In genomic region chr17:79985361-79985760, GRCh38 we compare ENCODE assay signal across 16 cellular contexts. TPM values are rescaled to one million over a fixed set of nuclear protein-coding genes. Genes with fewer than 3 reads are reported as not detected.
DNase-seq lines count a peak whose midpoint lies in the region; ATAC-seq and TF ChIP-seq lines count a peak whose summit lies in the region.
"Had no signal": no experiment of that assay in that cellular context is flagged by ENCODE, and none has a peak within 500 bp of the region (broad histone marks: within the 10 kb centered on the region; RNA-seq: fewer than 3 reads in every experiment).

No MANE protein-coding gene starts in this region.

- H3K4me3 ChIP-seq in mucosa of descending colon (no peak overlapping the region), upper lobe of left lung (no peak overlapping the region)

- no peaks in the 10 kb centered on the region for H3K9me3 Mint-ChIP-seq in chondrocyte (ENCODE audit: low read depth)

- H3K27ac Mint-ChIP-seq in chondrocyte (ENCODE audit: unreplicated experiment), result no peak overlapping the region

- H3K9me3 ChIP-seq in mucosa of descending colon (no peaks in the 10 kb centered on the region), upper lobe of left lung (no peaks in the 10 kb centered on the region)

- H3K4me1 Mint-ChIP-seq in chondrocyte (ENCODE audit: low read depth), result peaks cover 44% of the 10 kb centered on the region
- H3K4me1 Mint-ChIP-seq: CD14-positive monocyte had no signal

- no peaks in the 10 kb centered on the region for H3K27me3 Mint-ChIP-seq in chondrocyte (ENCODE audit: low read depth)

- TF ChIP-seq CTCF in chondrocyte (IDR thresholded peaks at IDR 0.05) (no peak), mucosa of descending colon (IDR thresholded peaks at IDR 0.05) (no peak), upper lobe of left lung (IDR thresholded peaks at IDR 0.05) (no peak)

- no peak for ATAC-seq in Right ventricle myocardium superior (ENCODE audit: poor library complexity)
- no peak for ATAC-seq in mucosa of descending colon
- no peak for ATAC-seq in upper lobe of left lung (ENCODE audit: low FRiP score in 2 of 2)

- WGBS in upper lobe of left lung, 2 donors, result 93 to 97% methylated on average over 6 to 14 of the region's 14 CpGs

- H3K4me1 ChIP-seq in mucosa of descending colon (ENCODE audit: low read depth) (peaks cover 29% of the 10 kb centered on the region), upper lobe of left lung (peaks cover 7 to 36% (median 12%) of the 10 kb centered on the region in 4 donors)

- H3K27ac ChIP-seq in upper lobe of left lung, result no peak overlapping the region
- H3K27ac ChIP-seq: KMS-11 had no signal

- peak; percentile 67 for DNase-seq in cardiac septum (ENCODE audit: low spot score)
- no peak for DNase-seq in Right ventricle myocardium superior
- DNase-seq in chondrocyte (ENCODE audit: low spot score), result peak; percentile 81
- peak in 2 of 3 donors; percentile 21 to 40 for DNase-seq in mucosa of descending colon
- DNase-seq in dermis blood vessel endothelial cell, result no peak
- DNase-seq in hepatic stellate cell (ENCODE audit: low spot score), result no peak
- no peak for DNase-seq in upper lobe of left lung
- DNase-seq: COR-L47, DMS153, NCI-H1436, NCI-H2029, NCI-H446 treated with DMSO at 0.1 percent for 48 hours, OCI-M1, RPMI8226 had no signal

- TF ChIP-seq POLR2A in upper lobe of left lung (IDR thresholded peaks at IDR 0.05), result no peak

- no peaks in the 10 kb centered on the region for H3K27me3 ChIP-seq in upper lobe of left lung

- no peak overlapping the region for H3K4me3 Mint-ChIP-seq in chondrocyte (ENCODE audit: unreplicated experiment)
- H3K4me3 Mint-ChIP-seq: CD14-positive monocyte had no signal

- H3K36me3 Mint-ChIP-seq in chondrocyte (ENCODE audit: low read depth), result no peaks in the 10 kb centered on the region
- H3K36me3 Mint-ChIP-seq: CD14-positive monocyte had no signal

- H3K36me3 ChIP-seq in mucosa of descending colon (ENCODE audit: low read depth), result no peaks in the 10 kb centered on the region
- no peaks in the 10 kb centered on the region for H3K36me3 ChIP-seq in upper lobe of left lung

- TF ChIP-seq EP300 in upper lobe of left lung (IDR thresholded peaks at IDR 0.05), result no peak

- intact Hi-C loops in cardiac septum (cut with DNase I) (no loop called here), Right ventricle myocardium superior (cut with DNase I) (loop anchor here (5.0 kb wide), 1 partner anchor 243 kb away; no protein-coding TSS in a partner anchor), mucosa of descending colon (cut with DNase I, micrococcal nuclease) (loop anchor here in 1 of 2 donors (10.0 kb wide), 1 partner anchor 141 kb away; no protein-coding TSS in a partner anchor)

RNA-seq across cellular contexts. Expression of gene TBC1D16, which starts 50.3 kb away (rescaled TPM):
- total RNA-seq in cardiac septum, result 17.1 TPM
- total RNA-seq in Right ventricle myocardium superior, result 14.0 TPM
- 51.4 to 72.7 TPM (median 55.4 TPM) in 3 replicates for total RNA-seq in chondrocyte
- total RNA-seq in mucosa of descending colon, result 10 to 100 TPM; 10.9 to 23.4 (median 22.1) TPM
- total RNA-seq in dermis blood vessel endothelial cell, result 44.9 and 61.8 TPM in 2 replicates
- total RNA-seq in upper lobe of left lung, result 10 to 100 TPM; 15.6 to 60.8 (median 24.1) TPM

RNA-seq across cellular contexts. Expression of gene CCDC40, which starts 51.1 kb away (rescaled TPM):
- total RNA-seq in cardiac septum (9.0 TPM), Right ventricle myocardium superior (4.5 TPM), chondrocyte (5.8 to 11.8 TPM (median 6.5 TPM) in 3 replicates), mucosa of descending colon (1 to 10 TPM; 2.1 to 5.9 (median 2.7) TPM), dermis blood vessel endothelial cell (1.4 and 2.2 TPM in 2 replicates), upper lobe of left lung (10 to 100 TPM in 5 of 6 donors, 1 to 10 TPM in 1; 4.1 to 96.4 (median 24.2) TPM)

Comparison
In these comparisons a context has a peak if more than half of its experiments do, and no peak if none do; other contexts are left out.
1. DNase-seq: peak in cardiac septum (single experiment), chondrocyte (single experiment) and mucosa of descending colon (2 of 3); none in Right ventricle myocardium superior (single experiment), dermis blood vessel endothelial cell (single experiment), hepatic stellate cell (single experiment) and upper lobe of left lung (0 of 2).